ENCODE assay signal across 24 cellular contexts in genomic region chr3:30743086-30743619, GRCh38.
DNase-seq lines count a peak whose midpoint lies in the region; ATAC-seq and TF ChIP-seq lines count a peak whose summit lies in the region.
"Had no signal": no experiment of that assay in that cellular context is flagged by ENCODE, and none has a peak within 500 bp of the region (broad histone marks: within the 10 kb centered on the region; RNA-seq: fewer than 3 reads in every experiment).

No MANE protein-coding gene starts in this region.

- H3K27me3 ChIP-seq in cardiac muscle cell = no peaks in the 10 kb centered on the region
- H3K27me3 ChIP-seq: heart left ventricle, neutrophil had no signal

- intact Hi-C loops in Right ventricle myocardium superior (cut with DNase I) = loop anchor here (10.0 kb wide), 2 partner anchors 538 to 628 kb away; no protein-coding TSS in a partner anchor

- H3K4me3 ChIP-seq in cardiac muscle cell = no peak overlapping the region
- H3K4me3 ChIP-seq: GM23248, heart left ventricle, K562, psoas muscle had no signal

- peak overlapping the region; percentile 36 for H3K27ac Mint-ChIP-seq in activated naive CD8-positive, alpha-beta T cell treated with anti-CD3 and anti-CD28 coated beads, Interleukin-2, amount 10 ng/mL, durations not matched to agents 7 days and 5 days
- peak overlapping the region; percentile 44 to 91 for H3K27ac Mint-ChIP-seq in stimulated activated naive CD8-positive, alpha-beta T cell treated with anti-CD3 and anti-CD28 coated beads, Interleukin-15, amount 100 ng/mL, for 72 hours
- H3K27ac Mint-ChIP-seq: activated B cell treated with CpG ODN at 0.5 μM for 24 hours had no signal

- no peaks in the 10 kb centered on the region for H3K27me3 Mint-ChIP-seq in activated naive CD8-positive, alpha-beta T cell treated with anti-CD3 and anti-CD28 coated beads, Interleukin-2, amount 10 ng/mL, durations not matched to agents 7 days and 5 days
- H3K27me3 Mint-ChIP-seq in stimulated activated naive CD8-positive, alpha-beta T cell treated with anti-CD3 and anti-CD28 coated beads, Interleukin-15, amount 100 ng/mL, for 72 hours = no peaks in the 10 kb centered on the region
- H3K27me3 Mint-ChIP-seq: brain had no signal

- H3K27ac ChIP-seq in cardiac muscle cell = peak overlapping the region; percentile 5
- H3K27ac ChIP-seq: 22Rv1, GM23248, heart left ventricle, neutrophil had no signal

- peak; percentile 16 for DNase-seq in NCI-H2029 treated with DMSO at 0.1 percent for 48 hours (lab: John Stamatoyannopoulos, UW)
- no peak for DNase-seq in NCI-H2029 (lab: John Stamatoyannopoulos, UW)
- DNase-seq in cardiac muscle cell (ENCODE audit: low read depth in 1 of 2, low spot score in 1 of 2) = no peak
- DNase-seq in Right ventricle myocardium superior = no peak
- no peak for DNase-seq in activated naive CD8-positive, alpha-beta T cell treated with anti-CD3 and anti-CD28 coated beads, Interleukin-2, amount 10 ng/mL, durations not matched to agents 7 days and 5 days
- no peak for DNase-seq in stimulated activated naive CD8-positive, alpha-beta T cell treated with anti-CD3 and anti-CD28 coated beads, Interleukin-15, amount 100 ng/mL, for 72 hours
- DNase-seq in cortex of kidney (lab: John Stamatoyannopoulos, UW) = no peak
- DNase-seq in mesenteric fat pad (ENCODE audit: low spot score) = no peak
- DNase-seq: activated B cell treated with CpG ODN at 0.5 μM for 24 hours; AML-193; DMS53; effector CD4-positive, alpha-beta T cell; erythroblast; foreskin fibroblast; GDM1; GM23248; heart left ventricle; NCI-H1436 treated with DMSO at 0.1 percent for 48 hours; NCI-H69; psoas muscle had no signal

- H3K4me1 Mint-ChIP-seq in activated naive CD8-positive, alpha-beta T cell treated with anti-CD3 and anti-CD28 coated beads, Interleukin-2, amount 10 ng/mL, durations not matched to agents 7 days and 5 days = peaks cover 28% of the 10 kb centered on the region
- peaks cover 49% of the 10 kb centered on the region for H3K4me1 Mint-ChIP-seq in stimulated activated naive CD8-positive, alpha-beta T cell treated with anti-CD3 and anti-CD28 coated beads, Interleukin-15, amount 100 ng/mL, for 72 hours

- H3K36me3 Mint-ChIP-seq in activated naive CD8-positive, alpha-beta T cell treated with anti-CD3 and anti-CD28 coated beads, Interleukin-2, amount 10 ng/mL, durations not matched to agents 7 days and 5 days = no peaks in the 10 kb centered on the region
- H3K36me3 Mint-ChIP-seq: brain had no signal

- no peak for TF ChIP-seq CTCF in cardiac muscle cell (IDR thresholded peaks at IDR 0.05; ENCODE audit: low read depth, low read length)

- ATAC-seq in Right ventricle myocardium superior (ENCODE audit: poor library complexity) = no peak
- peak; percentile 56 for ATAC-seq in activated naive CD8-positive, alpha-beta T cell treated with anti-CD3 and anti-CD28 coated beads, Interleukin-2, amount 10 ng/mL, durations not matched to agents 7 days and 5 days (ENCODE audit: low read depth)
- ATAC-seq in stimulated activated naive CD8-positive, alpha-beta T cell treated with anti-CD3 and anti-CD28 coated beads, Interleukin-15, amount 100 ng/mL, for 72 hours = no peak
- ATAC-seq: heart left ventricle, K562, psoas muscle had no signal

- peaks cover 11% of the 10 kb centered on the region for H3K4me1 ChIP-seq in cardiac muscle cell (ENCODE audit: low read depth)

- POLR2A ChIA-PET in activated naive CD8-positive, alpha-beta T cell treated with anti-CD3 and anti-CD28 coated beads, Interleukin-2, amount 10 ng/mL, durations not matched to agents 7 days and 5 days (lab: Charles Lee) = interaction anchor here (1.5 kb wide), 1 partner anchor 789 kb away, joined by 3 read pairs; the partner anchor contains the start of gene STT3B

- no peaks in the 10 kb centered on the region for H3K36me3 ChIP-seq in cardiac muscle cell
- H3K36me3 ChIP-seq: heart left ventricle, neutrophil had no signal

- H3K4me3 Mint-ChIP-seq in activated naive CD8-positive, alpha-beta T cell treated with anti-CD3 and anti-CD28 coated beads, Interleukin-2, amount 10 ng/mL, durations not matched to agents 7 days and 5 days = peak overlapping the region; percentile 44
- H3K4me3 Mint-ChIP-seq in stimulated activated naive CD8-positive, alpha-beta T cell treated with anti-CD3 and anti-CD28 coated beads, Interleukin-15, amount 100 ng/mL, for 72 hours = peak overlapping the region; percentile 63 to 65
- H3K4me3 Mint-ChIP-seq: activated B cell treated with CpG ODN at 0.5 μM for 24 hours, brain had no signal

- H3K9me3 ChIP-seq in cardiac muscle cell (ENCODE audit: low read depth) = no peaks in the 10 kb centered on the region
- H3K9me3 ChIP-seq: heart left ventricle, neutrophil, psoas muscle had no signal

- H3K9me3 Mint-ChIP-seq in activated naive CD8-positive, alpha-beta T cell treated with anti-CD3 and anti-CD28 coated beads, Interleukin-2, amount 10 ng/mL, durations not matched to agents 7 days and 5 days = no peaks in the 10 kb centered on the region
- H3K9me3 Mint-ChIP-seq in stimulated activated naive CD8-positive, alpha-beta T cell treated with anti-CD3 and anti-CD28 coated beads, Interleukin-15, amount 100 ng/mL, for 72 hours = no peaks in the 10 kb centered on the region
- H3K9me3 Mint-ChIP-seq: activated B cell treated with CpG ODN at 0.5 μM for 24 hours, brain had no signal
